Comparison of ENCODE assay signal across 12 cellular contexts in the genomic region with DNA sequence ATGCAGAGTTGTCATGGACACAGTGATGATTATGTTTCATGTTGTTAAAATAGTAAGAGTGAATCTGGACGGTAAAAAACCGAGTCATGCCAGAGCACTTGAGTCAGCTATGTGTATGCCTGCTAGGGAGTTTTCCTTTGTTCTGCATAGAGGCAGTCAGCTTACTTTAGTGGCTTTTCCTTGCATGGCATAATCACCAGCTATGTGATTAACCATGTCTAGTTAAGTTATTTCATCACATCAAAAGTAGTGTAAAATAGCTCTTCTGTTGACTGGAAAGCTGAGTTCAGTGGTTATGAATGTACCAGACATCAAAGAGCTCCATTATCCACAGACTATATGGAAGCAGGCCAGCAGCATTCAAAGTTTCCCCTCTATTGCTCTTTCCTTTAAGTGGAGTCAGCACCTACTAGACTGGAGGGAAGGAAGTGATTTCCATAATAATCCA.
DNase-seq lines count a peak whose midpoint lies in the region; ATAC-seq, FAIRE-seq and TF ChIP-seq lines count a peak whose summit lies in the region.
"Had no signal": no experiment of that assay in that cellular context is flagged by ENCODE, and none has a peak within 500 bp of the region (broad histone marks: within the 10 kb centered on the region; RNA-seq: fewer than 3 reads in every experiment).

No MANE protein-coding gene starts in this region.

- no peak overlapping the region for H2BK5ac ChIP-seq in H1 (ENCODE audit: low read depth, low read length)

- H2BK20ac ChIP-seq in H1 (ENCODE audit: low read length): no peak overlapping the region

- no peak overlapping the region for H2BK12ac ChIP-seq in H1 (ENCODE audit: low read depth, low read length)

- H3K36me3 ChIP-seq in H1 (ENCODE audit: control insufficient read depth in 2 of 4, insufficient read depth in 4 of 4, low read length in 3 of 4): no peaks in the 10 kb centered on the region
- no peaks in the 10 kb centered on the region for H3K36me3 ChIP-seq in adrenal gland (replicated peaks in 1 of 2)

- H3K9ac ChIP-seq in H1 (replicated peaks in 1 of 4; ENCODE audit: extremely low read depth in 1 of 4, low read depth in 3 of 4, low read length in 3 of 4): no peak overlapping the region

- H3K27ac ChIP-seq in H1 (ENCODE audit: low read depth, low read length): no peak overlapping the region
- no peak overlapping the region for H3K27ac ChIP-seq in coronary artery
- H3K27ac ChIP-seq in adrenal gland: no peak overlapping the region
- H3K27ac ChIP-seq: PC-9 had no signal

- peaks cover 6% of the 10 kb centered on the region for H3K9me3 Mint-ChIP-seq in mesothelial cell of epicardium
- peaks cover 7% of the 10 kb centered on the region for H3K9me3 Mint-ChIP-seq in activated CD4-positive, alpha-beta memory T cell treated with anti-CD3 and anti-CD28 coated beads for 36 hours

- intact Hi-C loops in activated CD4-positive, alpha-beta memory T cell treated with anti-CD3 and anti-CD28 coated beads for 36 hours (cut with micrococcal nuclease): no loop called here
- intact Hi-C loops in adrenal gland (cut with DNase I): no loop called here

- no peak overlapping the region for H2BK120ac ChIP-seq in H1 (replicated peaks; ENCODE audit: low read depth, low read length)

- TF ChIP-seq CTCF in H1 (IDR thresholded peaks at IDR 0.05; ENCODE audit: control extremely low read depth in 1 of 3, insufficient read depth in 1 of 3, low read depth in 1 of 3, low read length in 3 of 3): no peak
- no peak for TF ChIP-seq CTCF in mesothelial cell of epicardium (IDR thresholded peaks at IDR 0.05; ENCODE audit: unreplicated experiment)
- TF ChIP-seq CTCF in coronary artery (IDR thresholded peaks at IDR 0.05): no peak
- TF ChIP-seq CTCF in adrenal gland (IDR thresholded peaks at IDR 0.05): no peak

- 80% methylated on average over 2 of the region's 2 CpGs; no CpG with 5 or more reads in 1 of the 2 experiments for WGBS in H1 (ENCODE audit: extremely low coverage in 1 of 2, insufficient coverage in 1 of 2, insufficient read length in 1 of 2, insufficient replicate concordance in 2 of 2, low coverage in 1 of 2, low lambda C conversion rate in 2 of 2, missing lambda C conversion rate in 1 of 2), 2 experiments
- whole genome bisulfite sequencing in adrenal gland, 4 donors: 58 to 84% (median 66%) methylated on average over 2 of the region's 2 CpGs

- H4K5ac ChIP-seq in H1 (ENCODE audit: insufficient read length, low read depth, low read length): no peak overlapping the region

- no peak overlapping the region for H3K4me3 Mint-ChIP-seq in mesothelial cell of epicardium
- H3K4me3 Mint-ChIP-seq in activated CD4-positive, alpha-beta memory T cell treated with anti-CD3 and anti-CD28 coated beads for 36 hours: no peak overlapping the region
- H3K4me3 Mint-ChIP-seq: activated CD4-positive, alpha-beta T cell treated with anti-CD3 and anti-CD28 coated beads, Interleukin-2, amount 10 ng/mL, durations not matched to agents 7 days and 5 days; CD4-positive, CD25-positive, alpha-beta regulatory T cell had no signal

- H3K4ac ChIP-seq in H1 (replicated peaks; ENCODE audit: insufficient read length, low read depth, low read length): peak overlapping the region; percentile 13

- peak; percentile 44 for DNase-seq in AG08396 (ENCODE audit: low spot score)
- DNase-seq in NCI-H2196 treated with DMSO at 0.1 percent for 48 hours (lab: John Stamatoyannopoulos, UW; ENCODE audit: unreplicated experiment): peak; percentile 28
- DNase-seq in H1 (ENCODE audit: low read depth in 1 of 2, low spot score in 2 of 2): no peak
- no peak for DNase-seq in mesothelial cell of epicardium (ENCODE audit: low spot score in 2 of 2, unreplicated experiment in 2 of 2)
- no peak for DNase-seq in activated CD4-positive, alpha-beta memory T cell treated with anti-CD3 and anti-CD28 coated beads for 36 hours
- DNase-seq in coronary artery (ENCODE audit: low spot score): no peak
- DNase-seq in adrenal gland: no peak
- DNase-seq: activated CD4-positive, alpha-beta T cell treated with anti-CD3 and anti-CD28 coated beads, Interleukin-2, amount 10 ng/mL, durations not matched to agents 7 days and 5 days; CD4-positive, CD25-positive, alpha-beta regulatory T cell; Kasumi-1; PC-9 had no signal

- CTCF ChIA-PET in H1 (lab: Charles Lee; ENCODE audit: partially characterized antibody): no interaction called here
- CTCF ChIA-PET in activated CD4-positive, alpha-beta memory T cell treated with anti-CD3 and anti-CD28 coated beads for 36 hours (lab: Charles Lee): no interaction called here

- no peaks in the 10 kb centered on the region for H3K23me2 ChIP-seq in H1 (ENCODE audit: low read depth, low read length)

- H3K36me3 Mint-ChIP-seq in mesothelial cell of epicardium: no peaks in the 10 kb centered on the region
- no peaks in the 10 kb centered on the region for H3K36me3 Mint-ChIP-seq in activated CD4-positive, alpha-beta memory T cell treated with anti-CD3 and anti-CD28 coated beads for 36 hours
- H3K36me3 Mint-ChIP-seq: CD4-positive, CD25-positive, alpha-beta regulatory T cell had no signal

- H4K20me1 ChIP-seq in H1 (replicated peaks in 1 of 2; ENCODE audit: control insufficient read depth in 1 of 2, insufficient read depth in 2 of 2, low read length in 2 of 2): no peaks in the 10 kb centered on the region

- TF ChIP-seq EP300 in H1 (IDR thresholded peaks at IDR 0.05; ENCODE audit: borderline replicate concordance in 1 of 2, low read depth in 2 of 2, low read length in 2 of 2): no peak

- H3K23ac ChIP-seq in H1 (ENCODE audit: insufficient read length): no peak overlapping the region

- H3K4me3 ChIP-seq in H1 (ENCODE audit: extremely low read depth in 1 of 4, insufficient read depth in 2 of 4, low read depth in 3 of 4, low read length in 4 of 4) (no peak overlapping the region), coronary artery (no peak overlapping the region), adrenal gland (no peak overlapping the region)
- H3K4me3 ChIP-seq: PC-9 had no signal

- H3K79me1 ChIP-seq in H1 (ENCODE audit: low read depth, low read length): no peaks in the 10 kb centered on the region

- H3K18ac ChIP-seq in H1 (ENCODE audit: extremely low read depth, low read length): no peak overlapping the region

- H3K27me3 ChIP-seq in H1 (replicated peaks in 1 of 4; ENCODE audit: control insufficient read depth in 3 of 4, extremely low read depth in 1 of 4, insufficient read depth in 3 of 4, low read length in 3 of 4) (no peaks in the 10 kb centered on the region), adrenal gland (no peaks in the 10 kb centered on the region)

- H3K4me2 ChIP-seq in H1 (ENCODE audit: insufficient read depth in 1 of 2, low read depth in 2 of 2, low read length in 2 of 2): no peak overlapping the region
- H3K4me2 ChIP-seq: PC-9 had no signal

- H3K4me1 ChIP-seq in H1 (replicated peaks in 1 of 4; ENCODE audit: control insufficient read depth in 3 of 4, insufficient read depth in 4 of 4, low read length in 3 of 4) (peaks cover 0 to 10% (median 0%) of the 10 kb centered on the region in 4 experiments; a peak in 1 of 7 replicates), adrenal gland (replicated peaks in 1 of 2) (peaks cover 0 to 12% of the 10 kb centered on the region in 2 donors)

- TF ChIP-seq POLR2A in H1 (IDR thresholded peaks at IDR 0.05; ENCODE audit: control extremely low read depth in 1 of 2, low read depth in 2 of 2, low read length in 2 of 2): no peak
- TF ChIP-seq POLR2A in adrenal gland (IDR thresholded peaks at IDR 0.05): no peak

- peak overlapping the region; percentile 90 for H3K27ac Mint-ChIP-seq in mesothelial cell of epicardium
- H3K27ac Mint-ChIP-seq in activated CD4-positive, alpha-beta memory T cell treated with anti-CD3 and anti-CD28 coated beads for 36 hours: no peak overlapping the region
- H3K27ac Mint-ChIP-seq: activated CD4-positive, alpha-beta T cell treated with anti-CD3 and anti-CD28 coated beads, Interleukin-2, amount 10 ng/mL, durations not matched to agents 7 days and 5 days; CD4-positive, CD25-positive, alpha-beta regulatory T cell had no signal

- no peaks in the 10 kb centered on the region for H3K79me2 ChIP-seq in H1 (ENCODE audit: control insufficient read depth in 1 of 2, insufficient read depth in 2 of 2, low read length in 2 of 2)

- FAIRE-seq in H1 (lab: Jason Lieb, UNC): peak; percentile 58

- no peak overlapping the region for H4K91ac ChIP-seq in H1 (replicated peaks; ENCODE audit: insufficient read length, low read length)

- no peak overlapping the region for H4K8ac ChIP-seq in H1 (ENCODE audit: extremely low read depth, insufficient read depth, low read length)

- no peak for TF ChIP-seq RAD21 in H1 (IDR thresholded peaks at IDR 0.05 in 1 of 2, conservative IDR thresholded peaks at IDR 0.05 in 1 of 2; ENCODE audit: low read depth in 2 of 2, low read length in 2 of 2)

- H2AFZ ChIP-seq in H1 (ENCODE audit: low read length): peak overlapping the region; percentile 76
- H2AFZ ChIP-seq: PC-9 had no signal

- no peak overlapping the region for H2AK5ac ChIP-seq in H1 (ENCODE audit: low read depth, low read length)

- H3K27me3 Mint-ChIP-seq in mesothelial cell of epicardium (ENCODE audit: low read depth): no peaks in the 10 kb centered on the region
- no peaks in the 10 kb centered on the region for H3K27me3 Mint-ChIP-seq in activated CD4-positive, alpha-beta memory T cell treated with anti-CD3 and anti-CD28 coated beads for 36 hours
- H3K27me3 Mint-ChIP-seq: activated CD4-positive, alpha-beta T cell treated with anti-CD3 and anti-CD28 coated beads, Interleukin-2, amount 10 ng/mL, durations not matched to agents 7 days and 5 days; CD4-positive, CD25-positive, alpha-beta regulatory T cell had no signal

- no peak for ATAC-seq in HG02840 (IDR thresholded peaks at IDR 0.05; ENCODE audit: low FRiP score, unreplicated experiment)

- H3K9me3 ChIP-seq in H1 (ENCODE audit: insufficient read depth in 2 of 2, low read depth in 1 of 2, low read length in 1 of 2) (no peaks in the 10 kb centered on the region), adrenal gland (replicated peaks in 1 of 3) (no peaks in the 10 kb centered on the region)

- H3K4me1 Mint-ChIP-seq in mesothelial cell of epicardium: peaks cover 36% of the 10 kb centered on the region
- H3K4me1 Mint-ChIP-seq in activated CD4-positive, alpha-beta memory T cell treated with anti-CD3 and anti-CD28 coated beads for 36 hours (ENCODE audit: low read depth): no peaks in the 10 kb centered on the region
- H3K4me1 Mint-ChIP-seq: activated CD4-positive, alpha-beta T cell treated with anti-CD3 and anti-CD28 coated beads, Interleukin-2, amount 10 ng/mL, durations not matched to agents 7 days and 5 days; CD4-positive, CD25-positive, alpha-beta regulatory T cell had no signal

- no peak overlapping the region for H3K56ac ChIP-seq in H1 (replicated peaks; ENCODE audit: insufficient read length, low read depth, low read length)

- POLR2A ChIA-PET in H1 (lab: Charles Lee; ENCODE audit: partially characterized antibody): interaction anchor here (0.6 kb wide), 1 partner anchor 870 kb away, joined by 3 read pairs; no protein-coding TSS in a partner anchor
- POLR2A ChIA-PET in activated CD4-positive, alpha-beta memory T cell treated with anti-CD3 and anti-CD28 coated beads for 36 hours (lab: Charles Lee): no interaction called here

- H2BK15ac ChIP-seq in H1 (ENCODE audit: low read length): no peak overlapping the region

- H3K14ac ChIP-seq in H1 (ENCODE audit: insufficient read length): no peak overlapping the region

TF ChIP-seq in H1, 55 proteins besides CTCF, POLR2A, EP300 and RAD21 (continues in another document):
- TF ChIP-seq EZH2 (IDR thresholded peaks at IDR 0.05; ENCODE audit: low read depth, low read length, severe bottlenecking) (no peak), CEBPB (IDR thresholded peaks at IDR 0.05; ENCODE audit: low read depth, low read length) (no peak)

Comparison
In these comparisons a context has a peak if more than half of its experiments do, and no peak if none do; other contexts are left out.
1. DNase-seq: peak in AG08396 (single experiment) and NCI-H2196 treated with DMSO at 0.1 percent for 48 hours (single experiment); none in H1 (0 of 2), mesothelial cell of epicardium (0 of 2), activated CD4-positive, alpha-beta memory T cell treated with anti-CD3 and anti-CD28 coated beads for 36 hours (single experiment), coronary artery (single experiment) and adrenal gland (0 of 7).